In genomic region chr16:27805828-27806351, GRCh38 we compare ENCODE assay signal across 1 cellular context.
A peak's percentile ranks its signal among the peaks of the same experiment; 100 is the strongest.
TF ChIP-seq lines count a peak whose summit lies in the region.

No MANE protein-coding gene starts in this region.

TF ChIP-seq in H1, 55 proteins besides CTCF, POLR2A, EP300 and RAD21:
- no peak for TF ChIP-seq SP4 (IDR thresholded peaks at IDR 0.05; ENCODE audit: low read length)
- peak; percentile 28; the same call in 1 of the 2 replicates for TF ChIP-seq TEAD4 (IDR thresholded peaks at IDR 0.05; ENCODE audit: low read depth, low read length)
- no peak for TF ChIP-seq BRCA1 (IDR thresholded peaks at IDR 0.05; ENCODE audit: low read depth, low read length)
- peak; percentile 62 for TF ChIP-seq SRF (IDR thresholded peaks at IDR 0.05; ENCODE audit: low read depth, low read length)
- no peak for TF ChIP-seq FOSL1 (IDR thresholded peaks at IDR 0.05; ENCODE audit: insufficient read depth, low read depth, low read length)
- TF ChIP-seq CBX8 (IDR thresholded peaks at IDR 0.05; ENCODE audit: borderline replicate concordance, low read depth, low read length): no peak
- TF ChIP-seq GTF2F1 (IDR thresholded peaks at IDR 0.05; ENCODE audit: borderline replicate concordance, low read depth, low read length): no peak
- TF ChIP-seq CBX5 (IDR thresholded peaks at IDR 0.05; ENCODE audit: low read depth, low read length): no peak
- TF ChIP-seq KDM5A (IDR thresholded peaks at IDR 0.05; ENCODE audit: low read length): no peak
- TF ChIP-seq MAX (IDR thresholded peaks at IDR 0.05): no peak
